ENCODE assay signal across 21 cellular contexts in genomic region chr17:74404218-74404617, GRCh38. TPM values are rescaled to one million over a fixed set of nuclear protein-coding genes. Genes with fewer than 3 reads are reported as not detected.
DNase-seq lines count a peak whose midpoint lies in the region; ATAC-seq, FAIRE-seq and TF ChIP-seq lines count a peak whose summit lies in the region.
"Had no signal": no experiment of that assay in that cellular context is flagged by ENCODE, and none has a peak within 500 bp of the region (broad histone marks: within the 10 kb centered on the region; RNA-seq: fewer than 3 reads in every experiment).

No MANE protein-coding gene starts in this region.

- no peaks in the 10 kb centered on the region for H3K36me3 Mint-ChIP-seq in H9 (ENCODE audit: insufficient read depth in 1 of 3, low read depth in 3 of 3)
- H3K36me3 Mint-ChIP-seq in activated naive CD4-positive, alpha-beta T cell treated with anti-CD3 and anti-CD28 coated beads for 36 hours (ENCODE audit: low read depth), result no peaks in the 10 kb centered on the region
- no peaks in the 10 kb centered on the region for H3K36me3 Mint-ChIP-seq in T-helper 2 cell treated with Interferon-gamma antibody and Interleukin-4, amounts not matched to agents 5 μg/mL and 100 μg/mL, for 36 hours (ENCODE audit: low read depth)
- H3K36me3 Mint-ChIP-seq: CD8-positive, alpha-beta memory T cell had no signal

- H3K9ac ChIP-seq in H9 (ENCODE audit: extremely low read depth, insufficient read length, low read length), result no peak overlapping the region
- H3K9ac ChIP-seq in H1 (replicated peaks in 1 of 4; ENCODE audit: extremely low read depth in 1 of 4, low read depth in 3 of 4, low read length in 3 of 4), result no peak overlapping the region

- H2AK5ac ChIP-seq in H9 (ENCODE audit: insufficient read length, low read length) (no peak overlapping the region), H1 (ENCODE audit: low read depth, low read length) (peak overlapping the region; percentile 3; the same call in 1 of the 2 replicates)

- H3K14ac ChIP-seq in H9 (ENCODE audit: insufficient read depth, low read length) (peak overlapping the region; percentile 44), H1 (ENCODE audit: insufficient read length) (no peak overlapping the region)

- H2BK15ac ChIP-seq in H9 (ENCODE audit: low read depth, low read length), result no peak overlapping the region
- H2BK15ac ChIP-seq in H1 (ENCODE audit: low read length), result peak overlapping the region; percentile 37; the same call in 1 of the 2 replicates

- no CpG with 5 or more reads among the region's 7 CpGs for WGBS in H9 (ENCODE audit: extremely low coverage, insufficient read length, low lambda C conversion rate)
- WGBS in H1 (ENCODE audit: extremely low coverage in 1 of 2, insufficient coverage in 1 of 2, insufficient read length in 1 of 2, insufficient replicate concordance in 2 of 2, low coverage in 1 of 2, low lambda C conversion rate in 2 of 2, missing lambda C conversion rate in 1 of 2), 2 experiments, result 31% methylated on average over 7 of the region's 7 CpGs; no CpG with 5 or more reads in 1 of the 2 experiments
- WGBS in psoas muscle, 3 donors, result 57 to 67% (median 62%) methylated on average over 7 of the region's 7 CpGs

- no peak overlapping the region for H3T11ph ChIP-seq in H9 (ENCODE audit: low read length)

- ATAC-seq in psoas muscle (peak in 1 of 4 donors; percentile 4), GM18909 (IDR thresholded peaks at IDR 0.05; ENCODE audit: poor library complexity, unreplicated experiment) (no peak)
- ATAC-seq: HCT116, SK-N-SH treated with all-trans-retinoic acid at 6 μM for 48 hours had no signal

- TF ChIP-seq RAD21 in H1 (IDR thresholded peaks at IDR 0.05 in 1 of 2, conservative IDR thresholded peaks at IDR 0.05 in 1 of 2; ENCODE audit: low read depth in 2 of 2, low read length in 2 of 2), result no peak

- H4K8ac ChIP-seq in H9 (replicated peaks; ENCODE audit: insufficient read length, low read depth, low read length) (no peak overlapping the region), H1 (ENCODE audit: extremely low read depth, insufficient read depth, low read length) (peak overlapping the region; percentile 85; the same call in 1 of the 2 replicates)

- no peak overlapping the region for H4K91ac ChIP-seq in H9 (ENCODE audit: insufficient read length, low read depth, low read length)
- peak overlapping the region; percentile 69 for H4K91ac ChIP-seq in H1 (replicated peaks; ENCODE audit: insufficient read length, low read length)

- H3K18ac ChIP-seq in H9 (ENCODE audit: insufficient read length, low read depth, low read length) (peak overlapping the region; percentile 16), H1 (ENCODE audit: extremely low read depth, low read length) (peak overlapping the region; percentile 34; the same call in 1 of the 2 replicates)

- H3K27ac ChIP-seq in H9 (ENCODE audit: insufficient read length, low read depth, low read length) (no peak overlapping the region), H1 (ENCODE audit: low read depth, low read length) (peak overlapping the region; percentile 58), psoas muscle (peak overlapping the region; percentile 1)
- H3K27ac ChIP-seq: PC-9, RWPE1 had no signal

- TF ChIP-seq POLR2A in H1 (IDR thresholded peaks at IDR 0.05; ENCODE audit: control extremely low read depth in 1 of 2, low read depth in 2 of 2, low read length in 2 of 2), result no peak

- H3K4me3 ChIP-seq in H1 (ENCODE audit: extremely low read depth in 1 of 4, insufficient read depth in 2 of 4, low read depth in 3 of 4, low read length in 4 of 4), result peak overlapping the region in 1 of 4 experiments; percentile 37; a peak in 4 of 8 replicates
- H3K4me3 ChIP-seq in psoas muscle, result no peak overlapping the region
- H3K4me3 ChIP-seq: PC-9 had no signal

- TF ChIP-seq EP300 in H1 (IDR thresholded peaks at IDR 0.05; ENCODE audit: borderline replicate concordance in 1 of 2, low read depth in 2 of 2, low read length in 2 of 2), result no peak

- no peak overlapping the region for H2AFZ ChIP-seq in H9 (ENCODE audit: low read length)
- H2AFZ ChIP-seq in H1 (ENCODE audit: low read length), result peak overlapping the region; percentile 88
- H2AFZ ChIP-seq: PC-9 had no signal

- H3K4me1 ChIP-seq in H9 (ENCODE audit: insufficient read depth, low read length), result peaks cover 5% of the 10 kb centered on the region; the same call in 1 of the 2 replicates
- peaks cover 3 to 17% (median 14%) of the 10 kb centered on the region in 4 experiments for H3K4me1 ChIP-seq in H1 (replicated peaks in 1 of 4; ENCODE audit: control insufficient read depth in 3 of 4, insufficient read depth in 4 of 4, low read length in 3 of 4)
- peaks cover 15% of the 10 kb centered on the region for H3K4me1 ChIP-seq in psoas muscle

- H4K20me1 ChIP-seq in H9 (ENCODE audit: control insufficient read depth, insufficient read depth, insufficient read length) (no peaks in the 10 kb centered on the region), H1 (replicated peaks in 1 of 2; ENCODE audit: control insufficient read depth in 1 of 2, insufficient read depth in 2 of 2, low read length in 2 of 2) (no peaks in the 10 kb centered on the region)

- H3K36me3 ChIP-seq in H1 (ENCODE audit: control insufficient read depth in 2 of 4, insufficient read depth in 4 of 4, low read length in 3 of 4) (no peaks in the 10 kb centered on the region), psoas muscle (ENCODE audit: insufficient read depth in 1 of 2, low read depth in 1 of 2) (no peaks in the 10 kb centered on the region)

- H4K5ac ChIP-seq in H9 (ENCODE audit: insufficient read length, low read depth, low read length) (no peak overlapping the region), H1 (ENCODE audit: insufficient read length, low read depth, low read length) (peak overlapping the region; percentile 13)

- H2BK5ac ChIP-seq in H9 (ENCODE audit: insufficient read length, low read length), result no peak overlapping the region
- H2BK5ac ChIP-seq in H1 (ENCODE audit: low read depth, low read length), result peak overlapping the region; percentile 84; the same call in 1 of the 2 replicates

- H3K23ac ChIP-seq in H9 (ENCODE audit: insufficient read length, low read depth, low read length) (no peak overlapping the region), H1 (ENCODE audit: insufficient read length) (no peak overlapping the region)

- no peak overlapping the region for H2BK120ac ChIP-seq in H9 (ENCODE audit: low read depth, low read length, poor library complexity, severe bottlenecking)
- no peak overlapping the region for H2BK120ac ChIP-seq in H1 (replicated peaks; ENCODE audit: low read depth, low read length)

- H3K27me3 ChIP-seq in H9 (ENCODE audit: insufficient read depth, low read length) (no peaks in the 10 kb centered on the region), H1 (replicated peaks in 1 of 4; ENCODE audit: control insufficient read depth in 3 of 4, extremely low read depth in 1 of 4, insufficient read depth in 3 of 4, low read length in 3 of 4) (no peaks in the 10 kb centered on the region), psoas muscle (ENCODE audit: insufficient read depth in 3 of 3, low read length in 2 of 3) (no peaks in the 10 kb centered on the region)

- H3K4me2 ChIP-seq in H9 (ENCODE audit: insufficient read depth, insufficient read length, low read length) (peak overlapping the region; percentile 13), H1 (ENCODE audit: insufficient read depth in 1 of 2, low read depth in 2 of 2, low read length in 2 of 2) (peak overlapping the region; percentile 55 to 58)
- H3K4me2 ChIP-seq: PC-9 had no signal

- POLR2A ChIA-PET in H1 (lab: Charles Lee; ENCODE audit: partially characterized antibody), result interaction anchor here (0.7 to 1.2 kb wide), 3 partner anchors 9 to 48 kb away, joined by 3 to 6 read pairs (median 3); no protein-coding TSS in a partner anchor

- TF ChIP-seq CTCF in H9 (conservative IDR thresholded peaks at IDR 0.05) (no peak), H1 (IDR thresholded peaks at IDR 0.05; ENCODE audit: control extremely low read depth in 1 of 3, insufficient read depth in 1 of 3, low read depth in 1 of 3, low read length in 3 of 3) (no peak), psoas muscle (IDR thresholded peaks at IDR 0.05) (no peak)

- H3K9me3 ChIP-seq in H9 (ENCODE audit: control insufficient read depth, low read depth, low read length) (no peaks in the 10 kb centered on the region), H1 (ENCODE audit: insufficient read depth in 2 of 2, low read depth in 1 of 2, low read length in 1 of 2) (no peaks in the 10 kb centered on the region), psoas muscle (no peaks in the 10 kb centered on the region)

- H3K79me1 ChIP-seq in H9 (ENCODE audit: insufficient read depth, low read depth, low read length, poor library complexity, severe bottlenecking) (no peaks in the 10 kb centered on the region), H1 (ENCODE audit: low read depth, low read length) (no peaks in the 10 kb centered on the region)

- peaks cover 10% of the 10 kb centered on the region for H3K27me3 Mint-ChIP-seq in H9 (ENCODE audit: low read depth)
- no peaks in the 10 kb centered on the region for H3K27me3 Mint-ChIP-seq in activated naive CD4-positive, alpha-beta T cell treated with anti-CD3 and anti-CD28 coated beads for 36 hours (ENCODE audit: low read depth)
- peaks cover 2% of the 10 kb centered on the region for H3K27me3 Mint-ChIP-seq in T-helper 2 cell treated with Interferon-gamma antibody and Interleukin-4, amounts not matched to agents 5 μg/mL and 100 μg/mL, for 36 hours (ENCODE audit: low read depth)

- H3K4ac ChIP-seq in H9 (ENCODE audit: low read depth, low read length) (no peak overlapping the region), H1 (replicated peaks; ENCODE audit: insufficient read length, low read depth, low read length) (peak overlapping the region; percentile 65)

- FAIRE-seq in H1 (lab: Jason Lieb, UNC), result no peak
- FAIRE-seq: D721Med had no signal

- H3K27ac Mint-ChIP-seq in H9, result peak overlapping the region in 1 of 3 experiments; percentile 56; a peak in 3 of 7 replicates
- no peak overlapping the region for H3K27ac Mint-ChIP-seq in activated naive CD4-positive, alpha-beta T cell treated with anti-CD3 and anti-CD28 coated beads for 36 hours
- no peak overlapping the region for H3K27ac Mint-ChIP-seq in T-helper 2 cell treated with Interferon-gamma antibody and Interleukin-4, amounts not matched to agents 5 μg/mL and 100 μg/mL, for 36 hours

- intact Hi-C loops in psoas muscle (cut with DNase I), result no loop called here
- intact Hi-C loops in activated naive CD4-positive, alpha-beta T cell treated with anti-CD3 and anti-CD28 coated beads for 36 hours (cut with micrococcal nuclease), result no loop called here

- peaks cover 14 to 19% of the 10 kb centered on the region in 2 experiments for H3K4me1 Mint-ChIP-seq in H9
- peaks cover 4% of the 10 kb centered on the region for H3K4me1 Mint-ChIP-seq in activated naive CD4-positive, alpha-beta T cell treated with anti-CD3 and anti-CD28 coated beads for 36 hours (ENCODE audit: low read depth)
- H3K4me1 Mint-ChIP-seq in T-helper 2 cell treated with Interferon-gamma antibody and Interleukin-4, amounts not matched to agents 5 μg/mL and 100 μg/mL, for 36 hours (ENCODE audit: low read depth), result no peaks in the 10 kb centered on the region

- H3K79me2 ChIP-seq in H9 (ENCODE audit: insufficient read depth, low read length), result no peaks in the 10 kb centered on the region
- no peaks in the 10 kb centered on the region for H3K79me2 ChIP-seq in H1 (ENCODE audit: control insufficient read depth in 1 of 2, insufficient read depth in 2 of 2, low read length in 2 of 2)

- no peak overlapping the region for H2BK12ac ChIP-seq in H9 (ENCODE audit: insufficient read length, low read depth, low read length)
- H2BK12ac ChIP-seq in H1 (ENCODE audit: low read depth, low read length), result peak overlapping the region; percentile 86

- H3K9me3 Mint-ChIP-seq in H9, result no peaks in the 10 kb centered on the region
- no peaks in the 10 kb centered on the region for H3K9me3 Mint-ChIP-seq in activated naive CD4-positive, alpha-beta T cell treated with anti-CD3 and anti-CD28 coated beads for 36 hours
- no peaks in the 10 kb centered on the region for H3K9me3 Mint-ChIP-seq in T-helper 2 cell treated with Interferon-gamma antibody and Interleukin-4, amounts not matched to agents 5 μg/mL and 100 μg/mL, for 36 hours
- H3K9me3 Mint-ChIP-seq: CD8-positive, alpha-beta memory T cell had no signal

- CTCF ChIA-PET in H1 (lab: Charles Lee; ENCODE audit: partially characterized antibody), result interaction anchor here (0.6 to 7.4 kb wide), 15 partner anchors 8 to 440 kb away, joined by 3 to 47 read pairs (median 3); no protein-coding TSS in a partner anchor
- CTCF ChIA-PET in activated naive CD4-positive, alpha-beta T cell treated with anti-CD3 and anti-CD28 coated beads for 36 hours (lab: Charles Lee), result interaction anchor here (0.5 to 2.2 kb wide), 3 partner anchors 36 to 727 kb away, joined by 3 to 9 read pairs (median 4); no protein-coding TSS in a partner anchor

- H3K56ac ChIP-seq in H9 (ENCODE audit: insufficient read length, low read depth, low read length), result no peak overlapping the region
- H3K56ac ChIP-seq in H1 (replicated peaks; ENCODE audit: insufficient read length, low read depth, low read length), result no peak overlapping the region

- H3K23me2 ChIP-seq in H9 (ENCODE audit: insufficient read length, low read depth, low read length, poor library complexity, severe bottlenecking) (no peaks in the 10 kb centered on the region), H1 (ENCODE audit: low read depth, low read length) (no peaks in the 10 kb centered on the region; the same call in 1 of the 2 replicates)

- no peak overlapping the region for H3K4me3 Mint-ChIP-seq in H9
- H3K4me3 Mint-ChIP-seq in activated naive CD4-positive, alpha-beta T cell treated with anti-CD3 and anti-CD28 coated beads for 36 hours, result no peak overlapping the region
- H3K4me3 Mint-ChIP-seq in T-helper 2 cell treated with Interferon-gamma antibody and Interleukin-4, amounts not matched to agents 5 μg/mL and 100 μg/mL, for 36 hours, result no peak overlapping the region
- H3K4me3 Mint-ChIP-seq: CD8-positive, alpha-beta memory T cell had no signal

- no peak overlapping the region for H2BK20ac ChIP-seq in H9 (ENCODE audit: low read depth, low read length, poor library complexity, severe bottlenecking)
- peak overlapping the region; percentile 90 for H2BK20ac ChIP-seq in H1 (ENCODE audit: low read length)

- peak; percentile 86 for DNase-seq in H9
- DNase-seq in H1 (ENCODE audit: low read depth in 1 of 2, low spot score in 2 of 2), result peak; percentile 43 to 62
- DNase-seq in islet precursor cell, result peak; percentile 92
- DNase-seq in psoas muscle, result no peak
- DNase-seq in activated naive CD4-positive, alpha-beta T cell treated with anti-CD3 and anti-CD28 coated beads for 36 hours, result no peak
- DNase-seq in T-helper 2 cell treated with Interferon-gamma antibody and Interleukin-4, amounts not matched to agents 5 μg/mL and 100 μg/mL, for 36 hours (ENCODE audit: low spot score), result no peak
- DNase-seq: ACHN; CD8-positive, alpha-beta memory T cell; IMR-90; NCI-H1417; NCI-H187 treated with DMSO at 0.1 percent for 48 hours; NCI-H2227 treated with DMSO at 0.1 percent for 48 hours; NCI-H510A treated with DMSO at 0.1 percent for 48 hours; PC-9; SIG-M5 had no signal

RNA-seq across cellular contexts. Expression of gene GPRC5C, which starts 27.7 kb away (rescaled TPM):
- total RNA-seq in H9 (2021) (15.2 and 15.5 TPM in 2 replicates), psoas muscle (100 to 1,000 TPM in 2 of 4 donors, 10 to 100 TPM in 2; 57.0 to 123 (median 97.7) TPM)
- total RNA-seq in H1 (2021; fragmentation: NEBNext Ultra II Directional; extraction: Animal tissue kit (Norgen Biotek cat#: 25700)), result 17.1 and 18.3 TPM in 2 replicates
- polyA plus RNA-seq in H1 (2011; rRNA removed) (55.8 and 58.7 TPM in 2 replicates), psoas muscle (10 to 100 TPM; 42.9 to 47.7 (median 44.8) TPM)
- 47.4 TPM for polyA plus RNA-seq in H1 (2011; cell fraction: cytosol; rRNA removed)
- 60.7 TPM for polyA plus RNA-seq in H1 (2011; cell fraction: nucleus; rRNA removed)
- polyA plus RNA-seq in H1 (2012, experiment 1 of 2), result 8.3 to 26.4 TPM (median 23.9 TPM) in 4 replicates
- polyA plus RNA-seq in H1 (2012, experiment 2 of 2), result 21.0 TPM
- polyA plus RNA-seq in H1 (2013, experiment 1 of 2), result 21.4 TPM
- polyA plus RNA-seq in H1 (2013, experiment 2 of 2), result 20.6 TPM
- 23.1 and 27.5 TPM in 2 replicates for polyA minus RNA-seq in H1 (2011; rRNA and poly(A)+ RNA removed)
- 29.0 TPM for polyA minus RNA-seq in H1 (2011; cell fraction: cytosol; rRNA and poly(A)+ RNA removed)
- 19.2 TPM for polyA minus RNA-seq in H1 (2011; cell fraction: nucleus; rRNA and poly(A)+ RNA removed)
- total RNA-seq in activated naive CD4-positive, alpha-beta T cell treated with anti-CD3 and anti-CD28 coated beads for 36 hours, result not detected
- total RNA-seq: IMR-90 had no signal
- polyA plus RNA-seq: CD8-positive, alpha-beta memory T cell; IMR-90 had no signal

RNA-seq across cellular contexts. Expression of gene GPR142, which starts 36.9 kb away (rescaled TPM):
- total RNA-seq in H9 (2021) (0.33 TPM in 1 of 2 replicates, not detected in the other), psoas muscle (not detected)
- not detected in 2 replicates for total RNA-seq in H1 (2021; fragmentation: NEBNext Ultra II Directional; extraction: Animal tissue kit (Norgen Biotek cat#: 25700))
- polyA plus RNA-seq in H1 (2011; rRNA removed) (0.05 and 0.11 TPM in 2 replicates), psoas muscle (not detected)
- polyA plus RNA-seq in H1 (2011; cell fraction: cytosol; rRNA removed), result 0.13 TPM
- 0.17 TPM for polyA plus RNA-seq in H1 (2011; cell fraction: nucleus; rRNA removed)
- polyA plus RNA-seq in H1 (2012, experiment 1 of 2), result 0.11 TPM in 1 of 4 replicates, not detected in the others
- polyA plus RNA-seq in H1 (2012, experiment 2 of 2), result not detected
- polyA plus RNA-seq in H1 (2013, experiment 1 of 2), result not detected
- polyA plus RNA-seq in H1 (2013, experiment 2 of 2), result not detected
- polyA minus RNA-seq in H1 (2011; rRNA and poly(A)+ RNA removed), result 0.20 TPM in 1 of 2 replicates, not detected in the other
- not detected for polyA minus RNA-seq in H1 (2011; cell fraction: cytosol; rRNA and poly(A)+ RNA removed)
- not detected for polyA minus RNA-seq in H1 (2011; cell fraction: nucleus; rRNA and poly(A)+ RNA removed)
- total RNA-seq in activated naive CD4-positive, alpha-beta T cell treated with anti-CD3 and anti-CD28 coated beads for 36 hours, result not detected
- total RNA-seq: CD8-positive, alpha-beta memory T cell; IMR-90; M059J; PC-9 had no signal
- polyA plus RNA-seq: CD8-positive, alpha-beta memory T cell; IMR-90 had no signal

RNA-seq across cellular contexts. Expression of gene BTBD17, which starts 42.5 kb away (rescaled TPM):
- total RNA-seq in H9 (2021) (0.31 and 0.33 TPM in 2 replicates), psoas muscle (not detected)
- total RNA-seq in H1 (2021; fragmentation: NEBNext Ultra II Directional; extraction: Animal tissue kit (Norgen Biotek cat#: 25700)), result 7.0 and 7.8 TPM in 2 replicates
- polyA plus RNA-seq in H1 (2011; rRNA removed) (14.8 and 17.0 TPM in 2 replicates), psoas muscle (not detected)
- polyA plus RNA-seq in H1 (2011; cell fraction: cytosol; rRNA removed), result 12.3 TPM
- 9.5 TPM for polyA plus RNA-seq in H1 (2011; cell fraction: nucleus; rRNA removed)
- 4.6 to 11.2 TPM (median 8.7 TPM) in 4 replicates for polyA plus RNA-seq in H1 (2012, experiment 1 of 2)
- 6.9 TPM for polyA plus RNA-seq in H1 (2012, experiment 2 of 2)
- polyA plus RNA-seq in H1 (2013, experiment 1 of 2), result 7.9 TPM
- polyA plus RNA-seq in H1 (2013, experiment 2 of 2), result 8.0 TPM
- polyA minus RNA-seq in H1 (2011; rRNA and poly(A)+ RNA removed), result 1.8 and 3.4 TPM in 2 replicates
- 8.6 TPM for polyA minus RNA-seq in H1 (2011; cell fraction: cytosol; rRNA and poly(A)+ RNA removed)
- polyA minus RNA-seq in H1 (2011; cell fraction: nucleus; rRNA and poly(A)+ RNA removed), result 9.2 TPM
- total RNA-seq in activated naive CD4-positive, alpha-beta T cell treated with anti-CD3 and anti-CD28 coated beads for 36 hours, result not detected
- total RNA-seq: CD8-positive, alpha-beta memory T cell; IMR-90; M059J; PC-9 had no signal
- polyA plus RNA-seq: CD8-positive, alpha-beta memory T cell; IMR-90 had no signal

Comparison
In these comparisons a context has a peak if more than half of its experiments do, and no peak if none do; other contexts are left out.
1. DNase-seq: peak in H9 (single experiment), H1 (2 of 2) and islet precursor cell (single experiment); none in psoas muscle (0 of 2), activated naive CD4-positive, alpha-beta T cell treated with anti-CD3 and anti-CD28 coated beads for 36 hours (single experiment) and T-helper 2 cell treated with Interferon-gamma antibody and Interleukin-4, amounts not matched to agents 5 μg/mL and 100 μg/mL, for 36 hours (single experiment).
2. RNA of gene GPRC5C, which starts 27.7 kb away (total RNA-seq): 57.0 to 123 TPM in psoas muscle, 17.1 to 18.3 TPM in H1 and 15.2 to 15.5 TPM in H9; not detected in activated naive CD4-positive, alpha-beta T cell treated with anti-CD3 and anti-CD28 coated beads for 36 hours; every median in the first group is over 10 times any median in the second.